Comparison of ENCODE assay signal across 1 cellular context in the genomic region with DNA sequence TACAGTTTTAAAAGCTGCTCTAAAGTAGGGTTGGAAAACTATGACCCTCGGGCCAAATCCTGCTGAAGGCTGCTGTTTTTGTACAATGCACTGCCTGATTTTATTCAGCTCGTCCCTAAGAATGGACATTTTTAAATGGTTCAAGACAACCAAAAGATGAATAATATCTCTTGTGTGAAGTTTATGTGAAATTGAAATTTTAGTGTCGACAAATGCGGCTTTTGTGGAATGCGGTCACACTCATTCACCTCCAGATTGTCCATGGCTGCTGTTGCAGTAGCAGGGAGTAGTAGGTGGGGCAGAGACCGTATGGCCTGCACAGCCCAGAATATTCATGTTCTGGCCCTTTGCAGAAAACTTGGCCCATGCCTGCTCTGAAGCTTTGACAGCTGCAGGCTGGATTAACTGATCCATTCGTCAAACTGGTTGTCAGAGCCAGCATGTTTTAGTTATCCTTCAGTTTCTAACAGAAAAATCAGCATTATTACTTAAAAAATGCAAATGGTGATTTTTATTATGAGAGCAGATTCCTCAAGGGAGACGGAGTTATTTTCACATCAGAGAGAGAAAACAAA.
TF ChIP-seq lines count a peak whose summit lies in the region.

No MANE protein-coding gene starts in this region.

TF ChIP-seq in K562, 482 proteins besides CTCF, POLR2A, EP300 and RAD21 (continued from another document):
- TF ChIP-seq, protein P1, sequence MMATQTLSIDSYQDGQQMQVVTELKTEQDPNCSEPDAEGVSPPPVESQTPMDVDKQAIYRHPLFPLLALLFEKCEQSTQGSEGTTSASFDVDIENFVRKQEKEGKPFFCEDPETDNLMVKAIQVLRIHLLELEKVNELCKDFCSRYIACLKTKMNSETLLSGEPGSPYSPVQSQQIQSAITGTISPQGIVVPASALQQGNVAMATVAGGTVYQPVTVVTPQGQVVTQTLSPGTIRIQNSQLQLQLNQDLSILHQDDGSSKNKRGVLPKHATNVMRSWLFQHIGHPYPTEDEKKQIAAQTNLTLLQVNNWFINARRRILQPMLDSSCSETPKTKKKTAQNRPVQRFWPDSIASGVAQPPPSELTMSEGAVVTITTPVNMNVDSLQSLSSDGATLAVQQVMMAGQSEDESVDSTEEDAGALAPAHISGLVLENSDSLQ (IDR thresholded peaks at IDR 0.05) = peak; percentile 29; the same call in 1 of the 2 replicates
- TF ChIP-seq CHD2 (IDR thresholded peaks at IDR 0.05; ENCODE audit: low read depth, low read length) = no peak
- TF ChIP-seq EP400 (IDR thresholded peaks at IDR 0.05) = no peak
- no peak for TF ChIP-seq ADNP (tag; IDR thresholded peaks at IDR 0.05)
- no peak for TF ChIP-seq MECOM (CRISPR knock-in tag; IDR thresholded peaks at IDR 0.05)
- 0 out of 2 replicates have a peak, but pooled peaks have one; percentile 4 for TF ChIP-seq L3MBTL2 (IDR thresholded peaks at IDR 0.05)
- TF ChIP-seq, protein P2, sequence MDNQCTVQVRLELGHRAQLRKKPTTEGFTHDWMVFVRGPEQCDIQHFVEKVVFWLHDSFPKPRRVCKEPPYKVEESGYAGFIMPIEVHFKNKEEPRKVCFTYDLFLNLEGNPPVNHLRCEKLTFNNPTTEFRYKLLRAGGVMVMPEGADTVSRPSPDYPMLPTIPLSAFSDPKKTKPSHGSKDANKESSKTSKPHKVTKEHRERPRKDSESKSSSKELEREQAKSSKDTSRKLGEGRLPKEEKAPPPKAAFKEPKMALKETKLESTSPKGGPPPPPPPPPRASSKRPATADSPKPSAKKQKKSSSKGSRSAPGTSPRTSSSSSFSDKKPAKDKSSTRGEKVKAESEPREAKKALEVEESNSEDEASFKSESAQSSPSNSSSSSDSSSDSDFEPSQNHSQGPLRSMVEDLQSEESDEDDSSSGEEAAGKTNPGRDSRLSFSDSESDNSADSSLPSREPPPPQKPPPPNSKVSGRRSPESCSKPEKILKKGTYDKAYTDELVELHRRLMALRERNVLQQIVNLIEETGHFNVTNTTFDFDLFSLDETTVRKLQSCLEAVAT (IDR thresholded peaks at IDR 0.05) = peak in 1 of 2 experiments; percentile 90; a peak in 2 of 4 replicates
- TF ChIP-seq, protein P3, sequence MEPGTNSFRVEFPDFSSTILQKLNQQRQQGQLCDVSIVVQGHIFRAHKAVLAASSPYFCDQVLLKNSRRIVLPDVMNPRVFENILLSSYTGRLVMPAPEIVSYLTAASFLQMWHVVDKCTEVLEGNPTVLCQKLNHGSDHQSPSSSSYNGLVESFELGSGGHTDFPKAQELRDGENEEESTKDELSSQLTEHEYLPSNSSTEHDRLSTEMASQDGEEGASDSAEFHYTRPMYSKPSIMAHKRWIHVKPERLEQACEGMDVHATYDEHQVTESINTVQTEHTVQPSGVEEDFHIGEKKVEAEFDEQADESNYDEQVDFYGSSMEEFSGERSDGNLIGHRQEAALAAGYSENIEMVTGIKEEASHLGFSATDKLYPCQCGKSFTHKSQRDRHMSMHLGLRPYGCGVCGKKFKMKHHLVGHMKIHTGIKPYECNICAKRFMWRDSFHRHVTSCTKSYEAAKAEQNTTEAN (CRISPR knock-in tag; IDR thresholded peaks at IDR 0.05) = no peak
- TF ChIP-seq ARID1B (IDR thresholded peaks at IDR 0.05) = no peak
- TF ChIP-seq, protein P4, sequence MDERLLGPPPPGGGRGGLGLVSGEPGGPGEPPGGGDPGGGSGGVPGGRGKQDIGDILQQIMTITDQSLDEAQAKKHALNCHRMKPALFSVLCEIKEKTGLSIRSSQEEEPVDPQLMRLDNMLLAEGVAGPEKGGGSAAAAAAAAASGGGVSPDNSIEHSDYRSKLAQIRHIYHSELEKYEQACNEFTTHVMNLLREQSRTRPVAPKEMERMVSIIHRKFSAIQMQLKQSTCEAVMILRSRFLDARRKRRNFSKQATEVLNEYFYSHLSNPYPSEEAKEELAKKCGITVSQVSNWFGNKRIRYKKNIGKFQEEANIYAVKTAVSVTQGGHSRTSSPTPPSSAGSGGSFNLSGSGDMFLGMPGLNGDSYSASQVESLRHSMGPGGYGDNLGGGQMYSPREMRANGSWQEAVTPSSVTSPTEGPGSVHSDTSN (CRISPR knock-in tag; IDR thresholded peaks at IDR 0.05; ENCODE audit: low read depth) = no peak
- TF ChIP-seq, protein P4 (tag; conservative IDR thresholded peaks at IDR 0.05; ENCODE audit: low read depth) = 0 out of 2 replicates have a peak, but pooled peaks have one; percentile 49
- TF ChIP-seq, protein P5, sequence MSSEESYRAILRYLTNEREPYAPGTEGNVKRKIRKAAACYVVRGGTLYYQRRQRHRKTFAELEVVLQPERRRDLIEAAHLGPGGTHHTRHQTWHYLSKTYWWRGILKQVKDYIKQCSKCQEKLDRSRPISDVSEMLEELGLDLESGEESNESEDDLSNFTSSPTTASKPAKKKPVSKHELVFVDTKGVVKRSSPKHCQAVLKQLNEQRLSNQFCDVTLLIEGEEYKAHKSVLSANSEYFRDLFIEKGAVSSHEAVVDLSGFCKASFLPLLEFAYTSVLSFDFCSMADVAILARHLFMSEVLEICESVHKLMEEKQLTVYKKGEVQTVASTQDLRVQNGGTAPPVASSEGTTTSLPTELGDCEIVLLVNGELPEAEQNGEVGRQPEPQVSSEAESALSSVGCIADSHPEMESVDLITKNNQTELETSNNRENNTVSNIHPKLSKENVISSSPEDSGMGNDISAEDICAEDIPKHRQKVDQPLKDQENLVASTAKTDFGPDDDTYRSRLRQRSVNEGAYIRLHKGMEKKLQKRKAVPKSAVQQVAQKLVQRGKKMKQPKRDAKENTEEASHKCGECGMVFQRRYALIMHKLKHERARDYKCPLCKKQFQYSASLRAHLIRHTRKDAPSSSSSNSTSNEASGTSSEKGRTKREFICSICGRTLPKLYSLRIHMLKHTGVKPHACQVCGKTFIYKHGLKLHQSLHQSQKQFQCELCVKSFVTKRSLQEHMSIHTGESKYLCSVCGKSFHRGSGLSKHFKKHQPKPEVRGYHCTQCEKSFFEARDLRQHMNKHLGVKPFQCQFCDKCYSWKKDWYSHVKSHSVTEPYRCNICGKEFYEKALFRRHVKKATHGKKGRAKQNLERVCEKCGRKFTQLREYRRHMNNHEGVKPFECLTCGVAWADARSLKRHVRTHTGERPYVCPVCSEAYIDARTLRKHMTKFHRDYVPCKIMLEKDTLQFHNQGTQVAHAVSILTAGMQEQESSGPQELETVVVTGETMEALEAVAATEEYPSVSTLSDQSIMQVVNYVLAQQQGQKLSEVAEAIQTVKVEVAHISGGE (CRISPR knock-in tag; IDR thresholded peaks at IDR 0.05) = no peak
- TF ChIP-seq MEIS2 (IDR thresholded peaks at IDR 0.05; ENCODE audit: partially characterized antibody) = peak; percentile 78
- 0 out of 4 replicates have a peak, but pooled peaks of 1 of the 2 experiments have one; percentile 8 for TF ChIP-seq NRF1 (conservative IDR thresholded peaks at IDR 0.05 in 1 of 2, IDR thresholded peaks at IDR 0.05 in 1 of 2)
- TF ChIP-seq, protein P6, sequence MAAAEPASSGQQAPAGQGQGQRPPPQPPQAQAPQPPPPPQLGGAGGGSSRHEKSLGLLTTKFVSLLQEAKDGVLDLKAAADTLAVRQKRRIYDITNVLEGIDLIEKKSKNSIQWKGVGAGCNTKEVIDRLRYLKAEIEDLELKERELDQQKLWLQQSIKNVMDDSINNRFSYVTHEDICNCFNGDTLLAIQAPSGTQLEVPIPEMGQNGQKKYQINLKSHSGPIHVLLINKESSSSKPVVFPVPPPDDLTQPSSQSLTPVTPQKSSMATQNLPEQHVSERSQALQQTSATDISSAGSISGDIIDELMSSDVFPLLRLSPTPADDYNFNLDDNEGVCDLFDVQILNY (CRISPR knock-in tag; IDR thresholded peaks at IDR 0.05) = no peak
- TF ChIP-seq, protein P7, sequence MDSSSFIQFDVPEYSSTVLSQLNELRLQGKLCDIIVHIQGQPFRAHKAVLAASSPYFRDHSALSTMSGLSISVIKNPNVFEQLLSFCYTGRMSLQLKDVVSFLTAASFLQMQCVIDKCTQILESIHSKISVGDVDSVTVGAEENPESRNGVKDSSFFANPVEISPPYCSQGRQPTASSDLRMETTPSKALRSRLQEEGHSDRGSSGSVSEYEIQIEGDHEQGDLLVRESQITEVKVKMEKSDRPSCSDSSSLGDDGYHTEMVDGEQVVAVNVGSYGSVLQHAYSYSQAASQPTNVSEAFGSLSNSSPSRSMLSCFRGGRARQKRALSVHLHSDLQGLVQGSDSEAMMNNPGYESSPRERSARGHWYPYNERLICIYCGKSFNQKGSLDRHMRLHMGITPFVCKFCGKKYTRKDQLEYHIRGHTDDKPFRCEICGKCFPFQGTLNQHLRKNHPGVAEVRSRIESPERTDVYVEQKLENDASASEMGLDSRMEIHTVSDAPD (CRISPR knock-in tag; IDR thresholded peaks at IDR 0.05) = no peak
- peak; percentile 1; the same call in 1 of the 2 replicates for TF ChIP-seq ZNF316 (IDR thresholded peaks at IDR 0.05)
- no peak for TF ChIP-seq PHB (CRISPR knock-in tag; IDR thresholded peaks at IDR 0.05)
- TF ChIP-seq, protein P8, sequence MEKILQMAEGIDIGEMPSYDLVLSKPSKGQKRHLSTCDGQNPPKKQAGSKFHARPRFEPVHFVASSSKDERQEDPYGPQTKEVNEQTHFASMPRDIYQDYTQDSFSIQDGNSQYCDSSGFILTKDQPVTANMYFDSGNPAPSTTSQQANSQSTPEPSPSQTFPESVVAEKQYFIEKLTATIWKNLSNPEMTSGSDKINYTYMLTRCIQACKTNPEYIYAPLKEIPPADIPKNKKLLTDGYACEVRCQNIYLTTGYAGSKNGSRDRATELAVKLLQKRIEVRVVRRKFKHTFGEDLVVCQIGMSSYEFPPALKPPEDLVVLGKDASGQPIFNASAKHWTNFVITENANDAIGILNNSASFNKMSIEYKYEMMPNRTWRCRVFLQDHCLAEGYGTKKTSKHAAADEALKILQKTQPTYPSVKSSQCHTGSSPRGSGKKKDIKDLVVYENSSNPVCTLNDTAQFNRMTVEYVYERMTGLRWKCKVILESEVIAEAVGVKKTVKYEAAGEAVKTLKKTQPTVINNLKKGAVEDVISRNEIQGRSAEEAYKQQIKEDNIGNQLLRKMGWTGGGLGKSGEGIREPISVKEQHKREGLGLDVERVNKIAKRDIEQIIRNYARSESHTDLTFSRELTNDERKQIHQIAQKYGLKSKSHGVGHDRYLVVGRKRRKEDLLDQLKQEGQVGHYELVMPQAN (IDR thresholded peaks at IDR 0.05; ENCODE audit: borderline replicate concordance) = no peak
- TF ChIP-seq BACH1 (tag; IDR thresholded peaks at IDR 0.05) = no peak
- TF ChIP-seq ZNF140 (CRISPR knock-in tag; IDR thresholded peaks at IDR 0.05) = no peak
- no peak for TF ChIP-seq ZNF23 (CRISPR knock-in tag; IDR thresholded peaks at IDR 0.05)
TF ChIP-seq in K562: peak in this region for 7.
